In genomic region chr2:135980450-135981080, GRCh38 we compare ENCODE assay signal across 16 cellular contexts. TPM values are rescaled to one million over a fixed set of nuclear protein-coding genes. Genes with fewer than 3 reads are reported as not detected.
A peak's percentile ranks its signal among the peaks of the same experiment; 100 is the strongest.
DNase-seq lines count a peak whose midpoint lies in the region; ATAC-seq and TF ChIP-seq lines count a peak whose summit lies in the region.
"Had no signal": no experiment of that assay in that cellular context is flagged by ENCODE, and none has a peak within 500 bp of the region (broad histone marks: within the 10 kb centered on the region; RNA-seq: fewer than 3 reads in every experiment).

No MANE protein-coding gene starts in this region.

- H3K4me3 ChIP-seq in sigmoid colon = no peak overlapping the region
- H3K4me3 ChIP-seq: colonic mucosa, MG63, upper lobe of left lung had no signal

- H3K36me3 Mint-ChIP-seq in activated CD8-positive, alpha-beta memory T cell treated with anti-CD3 and anti-CD28 coated beads, Interleukin-2, amount 10 ng/mL, durations not matched to agents 7 days and 5 days = peaks cover 60% of the 10 kb centered on the region
- peaks cover 63% of the 10 kb centered on the region for H3K36me3 Mint-ChIP-seq in activated naive CD8-positive, alpha-beta T cell treated with anti-CD3 and anti-CD28 coated beads, Interleukin-2, amount 50 U/mL, for 24 hours (ENCODE audit: low read depth)

- WGBS in sigmoid colon, 2 donors = 69 to 86% methylated on average over 5 of the region's 5 CpGs

- no peak for DNase-seq in activated CD8-positive, alpha-beta memory T cell treated with anti-CD3 and anti-CD28 coated beads, Interleukin-2, amount 10 ng/mL, durations not matched to agents 7 days and 5 days
- no peak for DNase-seq in activated CD8-positive, alpha-beta memory T cell treated with anti-CD3 and anti-CD28 coated beads, Interleukin-2, amount 50 U/mL, for 4 hours
- peak; percentile 81 to 87 for DNase-seq in NOMO-1 (lab: John Stamatoyannopoulos, UW; ENCODE audit: unreplicated experiment in 2 of 2)
- no peak for DNase-seq in activated naive CD8-positive, alpha-beta T cell treated with anti-CD3 and anti-CD28 coated beads, Interleukin-2, amount 50 U/mL, for 24 hours
- no peak for DNase-seq in sigmoid colon
- DNase-seq in OCI-M2 (lab: John Stamatoyannopoulos, UW; ENCODE audit: unreplicated experiment) = no peak
- no peak for DNase-seq in NCI-H187 treated with DMSO at 0.1 percent for 48 hours (lab: John Stamatoyannopoulos, UW)
- DNase-seq: ACHN; activated CD4-positive, CD25-positive, alpha-beta regulatory T cell treated with anti-CD3 and anti-CD28 coated beads, Interleukin-2, amount 50 U/mL, for 72 hours; colonic mucosa; DMS79 treated with DMSO at 0.1 percent for 48 hours; MG63; NCI-H446 treated with DMSO at 0.1 percent for 48 hours; upper lobe of left lung had no signal

- peaks cover 2 to 34% (median 12%) of the 10 kb centered on the region in 4 donors for H3K36me3 ChIP-seq in sigmoid colon
- H3K36me3 ChIP-seq: colonic mucosa had no signal

- no peaks in the 10 kb centered on the region for H3K27me3 Mint-ChIP-seq in activated CD8-positive, alpha-beta memory T cell treated with anti-CD3 and anti-CD28 coated beads, Interleukin-2, amount 10 ng/mL, durations not matched to agents 7 days and 5 days
- H3K27me3 Mint-ChIP-seq in activated naive CD8-positive, alpha-beta T cell treated with anti-CD3 and anti-CD28 coated beads, Interleukin-2, amount 50 U/mL, for 24 hours = no peaks in the 10 kb centered on the region

- TF ChIP-seq CTCF in sigmoid colon (IDR thresholded peaks at IDR 0.05) = no peak

- H3K4me3 Mint-ChIP-seq in activated CD8-positive, alpha-beta memory T cell treated with anti-CD3 and anti-CD28 coated beads, Interleukin-2, amount 10 ng/mL, durations not matched to agents 7 days and 5 days = no peak overlapping the region
- H3K4me3 Mint-ChIP-seq in activated naive CD8-positive, alpha-beta T cell treated with anti-CD3 and anti-CD28 coated beads, Interleukin-2, amount 50 U/mL, for 24 hours = no peak overlapping the region

- peaks cover 53% of the 10 kb centered on the region for H3K4me1 Mint-ChIP-seq in activated CD8-positive, alpha-beta memory T cell treated with anti-CD3 and anti-CD28 coated beads, Interleukin-2, amount 10 ng/mL, durations not matched to agents 7 days and 5 days
- peaks cover 59% of the 10 kb centered on the region for H3K4me1 Mint-ChIP-seq in activated naive CD8-positive, alpha-beta T cell treated with anti-CD3 and anti-CD28 coated beads, Interleukin-2, amount 50 U/mL, for 24 hours

- ATAC-seq in activated CD8-positive, alpha-beta memory T cell treated with anti-CD3 and anti-CD28 coated beads, Interleukin-2, amount 10 ng/mL, durations not matched to agents 7 days and 5 days = no peak
- ATAC-seq in activated naive CD8-positive, alpha-beta T cell treated with anti-CD3 and anti-CD28 coated beads, Interleukin-2, amount 50 U/mL, for 24 hours = no peak
- ATAC-seq in GM21526 (IDR thresholded peaks at IDR 0.05; ENCODE audit: low FRiP score, unreplicated experiment) = no peak
- ATAC-seq: Right ventricle myocardium inferior had no signal

- no peaks in the 10 kb centered on the region for H3K9me3 ChIP-seq in sigmoid colon
- H3K9me3 ChIP-seq: colonic mucosa, MG63, upper lobe of left lung had no signal

- peak overlapping the region; percentile 54 for H3K27ac Mint-ChIP-seq in activated CD8-positive, alpha-beta memory T cell treated with anti-CD3 and anti-CD28 coated beads, Interleukin-2, amount 10 ng/mL, durations not matched to agents 7 days and 5 days
- H3K27ac Mint-ChIP-seq in activated naive CD8-positive, alpha-beta T cell treated with anti-CD3 and anti-CD28 coated beads, Interleukin-2, amount 50 U/mL, for 24 hours = peak overlapping the region; percentile 13

- CTCF ChIA-PET in activated CD8-positive, alpha-beta memory T cell treated with anti-CD3 and anti-CD28 coated beads, Interleukin-2, amount 10 ng/mL, durations not matched to agents 7 days and 5 days (lab: Charles Lee) = interaction anchor here (1.8 kb wide), 1 partner anchor 14 kb away, joined by 5 read pairs; no protein-coding TSS in a partner anchor

- peak overlapping the region; percentile 10 to 55 (median 27) for H3K27ac ChIP-seq in sigmoid colon
- H3K27ac ChIP-seq: colonic mucosa, upper lobe of left lung had no signal

- peak in 1 of 4 donors; percentile 63 for TF ChIP-seq EP300 in sigmoid colon (IDR thresholded peaks at IDR 0.05)

- peaks cover 0 to 45% (median 24%) of the 10 kb centered on the region in 4 donors for H3K4me1 ChIP-seq in sigmoid colon
- H3K4me1 ChIP-seq: colonic mucosa had no signal

- no peaks in the 10 kb centered on the region for H3K27me3 ChIP-seq in sigmoid colon
- H3K27me3 ChIP-seq: colonic mucosa, MG63, upper lobe of left lung had no signal

- intact Hi-C loops in sigmoid colon (cut with DNase I) = no loop called here

- TF ChIP-seq POLR2A in sigmoid colon (IDR thresholded peaks at IDR 0.05) = no peak

- H3K9me3 Mint-ChIP-seq in activated CD8-positive, alpha-beta memory T cell treated with anti-CD3 and anti-CD28 coated beads, Interleukin-2, amount 10 ng/mL, durations not matched to agents 7 days and 5 days (ENCODE audit: low read depth) = no peaks in the 10 kb centered on the region
- no peaks in the 10 kb centered on the region for H3K9me3 Mint-ChIP-seq in activated naive CD8-positive, alpha-beta T cell treated with anti-CD3 and anti-CD28 coated beads, Interleukin-2, amount 50 U/mL, for 24 hours

RNA-seq across cellular contexts. Expression of gene DARS1, which starts 4.9 kb away (rescaled TPM):
- total RNA-seq in activated CD8-positive, alpha-beta memory T cell treated with anti-CD3 and anti-CD28 coated beads, Interleukin-2, amount 10 ng/mL, durations not matched to agents 7 days and 5 days = 100 to 1,000 TPM in 1 of 2 experiments, 10 to 100 TPM in 1; 94.0 to 109 TPM
- 10 to 100 TPM; 77.3 to 95.6 (median 81.5) TPM for total RNA-seq in sigmoid colon
- polyA plus RNA-seq in sigmoid colon = 10 to 100 TPM; 31.4 to 45.5 (median 34.8) TPM

Comparison
In these comparisons a context has a peak if more than half of its experiments do, and no peak if none do; other contexts are left out.
1. DNase-seq: peak in NOMO-1 (2 of 2); none in activated CD8-positive, alpha-beta memory T cell treated with anti-CD3 and anti-CD28 coated beads, Interleukin-2, amount 10 ng/mL, durations not matched to agents 7 days and 5 days (single experiment), activated CD8-positive, alpha-beta memory T cell treated with anti-CD3 and anti-CD28 coated beads, Interleukin-2, amount 50 U/mL, for 4 hours (single experiment), activated naive CD8-positive, alpha-beta T cell treated with anti-CD3 and anti-CD28 coated beads, Interleukin-2, amount 50 U/mL, for 24 hours (single experiment), sigmoid colon (single experiment), OCI-M2 (single experiment) and NCI-H187 treated with DMSO at 0.1 percent for 48 hours (single experiment).